8 cellular contexts compared by ENCODE assay signal in the genomic region with DNA sequence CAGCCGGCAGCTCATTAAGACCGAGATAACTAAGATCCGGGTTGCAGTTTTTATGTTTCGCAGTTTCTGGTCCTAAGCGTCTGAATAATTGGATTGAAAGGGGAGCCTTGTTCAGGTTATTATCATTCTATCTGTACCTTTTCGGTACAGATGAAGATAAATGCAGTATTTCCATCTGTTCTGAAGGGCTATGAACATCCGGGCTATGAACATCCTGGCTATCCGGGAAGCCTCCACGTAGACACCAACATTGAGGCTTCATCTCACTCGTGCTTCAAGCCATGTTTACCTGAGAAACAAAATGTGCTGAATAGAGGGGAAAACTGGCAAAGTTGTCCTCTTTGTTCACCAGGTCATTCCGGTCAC. TPM values are rescaled to one million over a fixed set of nuclear protein-coding genes. Genes with fewer than 3 reads are reported as not detected.
DNase-seq lines count a peak whose midpoint lies in the region; ATAC-seq and TF ChIP-seq lines count a peak whose summit lies in the region.

No MANE protein-coding gene starts in this region.

- TF ChIP-seq CTCF in Caco-2 (IDR thresholded peaks at IDR 0.05; ENCODE audit: insufficient read depth in 1 of 2, low read depth in 1 of 2, low read length in 1 of 2, severe bottlenecking in 1 of 2, unreplicated experiment in 1 of 2) (no peak), astrocyte of the spinal cord (IDR thresholded peaks at IDR 0.05; ENCODE audit: low read depth, low read length) (no peak), mucosa of descending colon (IDR thresholded peaks at IDR 0.05) (no peak)

- POLR2A ChIA-PET in Caco-2 (lab: Charles Lee): interaction anchor here (0.5 to 1.2 kb wide), 5 partner anchors 22 to 386 kb away, joined by 3 to 4 read pairs (median 4); a partner anchor contains a TSS

- CTCF ChIA-PET in Caco-2 (lab: Charles Lee): interaction anchor here (0.6 to 1.0 kb wide), 3 partner anchors 27 to 215 kb away, joined by 3 read pairs; a partner anchor contains a TSS

- H3K9me3 ChIP-seq in Caco-2 (no peaks in the 10 kb centered on the region), mucosa of descending colon (no peaks in the 10 kb centered on the region)

- peaks cover 36% of the 10 kb centered on the region for H3K4me1 ChIP-seq in Caco-2
- peaks cover 15% of the 10 kb centered on the region for H3K4me1 ChIP-seq in mucosa of descending colon (ENCODE audit: low read depth)

- peak overlapping the region; percentile 31 for H3K4me3 ChIP-seq in Caco-2 (ENCODE audit: low read depth, low read length)
- H3K4me3 ChIP-seq in Jurkat, Clone E6-1 (ENCODE audit: low read length): peak overlapping the region; percentile 83
- peak overlapping the region; percentile 81 for H3K4me3 ChIP-seq in astrocyte of the spinal cord (ENCODE audit: low read depth, low read length)
- no peak overlapping the region for H3K4me3 ChIP-seq in mucosa of descending colon

- H3K36me3 ChIP-seq in Caco-2 (ENCODE audit: control insufficient read depth, insufficient read depth, low read length) (no peaks in the 10 kb centered on the region), mucosa of descending colon (ENCODE audit: low read depth) (no peaks in the 10 kb centered on the region)

- intact Hi-C loops in Caco-2 (cut with micrococcal nuclease; ENCODE audit: unreplicated experiment): loop anchor here (2.0 kb wide), 4 partner anchors 22 to 120 kb away; no protein-coding TSS in a partner anchor
- intact Hi-C loops in mucosa of descending colon (cut with DNase I, micrococcal nuclease): no loop called here

- DNase-seq in Caco-2 (no peak), astrocyte of the spinal cord (ENCODE audit: low read depth, low spot score) (no peak), mucosa of descending colon (no peak), SK-N-DZ (ENCODE audit: low spot score) (no peak), epidermal melanocyte (ENCODE audit: insufficient read length, low spot score) (no peak), pons (ENCODE audit: low spot score) (no peak)
- no peak for DNase-seq in Jurkat, Clone E6-1 (ENCODE audit: low read depth, low spot score)

- H3K27me3 Mint-ChIP-seq in Caco-2 (ENCODE audit: insufficient read depth, unreplicated experiment): no peaks in the 10 kb centered on the region

- H3K4me3 Mint-ChIP-seq in Caco-2 (ENCODE audit: unreplicated experiment): peak overlapping the region; percentile 90

- no peaks in the 10 kb centered on the region for H3K9me3 Mint-ChIP-seq in Caco-2 (ENCODE audit: unreplicated experiment)

- H3K4me1 Mint-ChIP-seq in Caco-2 (ENCODE audit: low read depth, unreplicated experiment): peaks cover 18% of the 10 kb centered on the region

- H3K27ac Mint-ChIP-seq in Caco-2 (ENCODE audit: unreplicated experiment): peak overlapping the region; percentile 91

- in situ Hi-C loops in astrocyte of the spinal cord (cut with HindIII; ENCODE audit: low sequenced_read_pairs): no loop called here

- no peaks in the 10 kb centered on the region for H3K36me3 Mint-ChIP-seq in Caco-2 (ENCODE audit: insufficient read depth, unreplicated experiment)

- peak; percentile 19 for ATAC-seq in GM19467 (IDR thresholded peaks at IDR 0.05; ENCODE audit: unreplicated experiment)
- ATAC-seq in mucosa of descending colon: peak; percentile 4

- no TSS peak for BruUV-seq in Caco-2 (replicated peaks; lab: Mats Ljungman, UMichigan)

- H3K27me3 ChIP-seq in Caco-2 (replicated peaks; ENCODE audit: control insufficient read depth, insufficient read depth, low read length): no peaks in the 10 kb centered on the region

RNA-seq across cellular contexts. Expression of a gene that starts 0.4 kb away (rescaled TPM):
- total RNA-seq in Caco-2 (2022) (74.1 and 79.9 TPM in 2 replicates), mucosa of descending colon (10 to 100 TPM; 31.4 to 42.4 (median 33.6) TPM)
- polyA plus RNA-seq in Jurkat, Clone E6-1 (2012; ENCODE audit: insufficient read depth, insufficient read length): 58.5 TPM
- 36.7 and 38.4 TPM in 2 replicates for polyA plus RNA-seq in SK-N-DZ (2014; cell fraction: cytosol; rRNA removed)
- polyA plus RNA-seq in SK-N-DZ (2014; cell fraction: nucleus; rRNA removed): 34.3 and 46.3 TPM in 2 replicates

RNA-seq across cellular contexts. Expression of a gene that starts 40.1 kb away (rescaled TPM):
- 90.3 and 90.8 TPM in 2 replicates for total RNA-seq in Caco-2 (2022)
- polyA plus RNA-seq in Jurkat, Clone E6-1 (2012; ENCODE audit: insufficient read depth, insufficient read length): 203 TPM
- 10 to 100 TPM; 36.2 to 98.5 (median 92.3) TPM for total RNA-seq in mucosa of descending colon
- polyA plus RNA-seq in SK-N-DZ (2014; cell fraction: cytosol; rRNA removed): 51.9 and 55.9 TPM in 2 replicates
- polyA plus RNA-seq in SK-N-DZ (2014; cell fraction: nucleus; rRNA removed): 24.0 and 26.2 TPM in 2 replicates
